In genomic region chr14:68945585-68946289, GRCh38 we compare ENCODE assay signal across 10 cellular contexts. TPM values are rescaled to one million over a fixed set of nuclear protein-coding genes. Genes with fewer than 3 reads are reported as not detected.
DNase-seq lines count a peak whose midpoint lies in the region; ATAC-seq and TF ChIP-seq lines count a peak whose summit lies in the region.
"Had no signal": no experiment of that assay in that cellular context is flagged by ENCODE, and none has a peak within 500 bp of the region (broad histone marks: within the 10 kb centered on the region; RNA-seq: fewer than 3 reads in every experiment).

No MANE protein-coding gene starts in this region.

- WGBS in right lobe of liver (ENCODE audit: insufficient coverage, low coverage, low lambda C conversion rate, missing lambda C conversion rate): 13% methylated on average over 1 of the region's 11 CpGs

- no peak overlapping the region for H3K4me3 Mint-ChIP-seq in activated CD4-positive, alpha-beta T cell treated with anti-CD3 and anti-CD28 coated beads, Interleukin-2, amount 10 ng/mL, durations not matched to agents 24 days and 14 days
- no peak overlapping the region for H3K4me3 Mint-ChIP-seq in activated T-helper 17 cell treated with anti-CD3 and anti-CD28 coated beads, Interleukin-2, amount 50 U/mL, for 72 hours

- H3K9me3 ChIP-seq in right lobe of liver (no peaks in the 10 kb centered on the region), thoracic aorta (no peaks in the 10 kb centered on the region)
- H3K9me3 ChIP-seq: SJSA1 had no signal

- H3K4me3 ChIP-seq in right lobe of liver (no peak overlapping the region), thoracic aorta (peak overlapping the region; percentile 51)
- H3K4me3 ChIP-seq: lung, SJSA1 had no signal

- H3K27me3 Mint-ChIP-seq in activated CD4-positive, alpha-beta T cell treated with anti-CD3 and anti-CD28 coated beads, Interleukin-2, amount 10 ng/mL, durations not matched to agents 24 days and 14 days: no peaks in the 10 kb centered on the region
- H3K27me3 Mint-ChIP-seq in activated T-helper 17 cell treated with anti-CD3 and anti-CD28 coated beads, Interleukin-2, amount 50 U/mL, for 72 hours: no peaks in the 10 kb centered on the region

- no peaks in the 10 kb centered on the region for H3K9me3 Mint-ChIP-seq in activated CD4-positive, alpha-beta T cell treated with anti-CD3 and anti-CD28 coated beads, Interleukin-2, amount 10 ng/mL, durations not matched to agents 24 days and 14 days
- no peaks in the 10 kb centered on the region for H3K9me3 Mint-ChIP-seq in activated T-helper 17 cell treated with anti-CD3 and anti-CD28 coated beads, Interleukin-2, amount 50 U/mL, for 72 hours

- no peaks in the 10 kb centered on the region for H3K27me3 ChIP-seq in right lobe of liver
- no peaks in the 10 kb centered on the region for H3K27me3 ChIP-seq in thoracic aorta (replicated peaks; ENCODE audit: insufficient read depth)
- H3K27me3 ChIP-seq: SJSA1 had no signal

- intact Hi-C loops in activated CD4-positive, alpha-beta T cell treated with anti-CD3 and anti-CD28 coated beads, Interleukin-2, amount 10 ng/mL, durations not matched to agents 24 days and 14 days (cut with micrococcal nuclease): no loop called here
- intact Hi-C loops in right lobe of liver (cut with DNase I): no loop called here

- no peaks in the 10 kb centered on the region for H3K36me3 Mint-ChIP-seq in activated CD4-positive, alpha-beta T cell treated with anti-CD3 and anti-CD28 coated beads, Interleukin-2, amount 10 ng/mL, durations not matched to agents 24 days and 14 days (ENCODE audit: low read depth)
- no peaks in the 10 kb centered on the region for H3K36me3 Mint-ChIP-seq in activated T-helper 17 cell treated with anti-CD3 and anti-CD28 coated beads, Interleukin-2, amount 50 U/mL, for 72 hours (ENCODE audit: low read depth)

- H3K27ac ChIP-seq in right lobe of liver: peak overlapping the region; percentile 33 to 50 (median 49)
- H3K27ac ChIP-seq in thoracic aorta: peak overlapping the region; percentile 94 to 97
- H3K27ac ChIP-seq: SJSA1 had no signal

- TF ChIP-seq POLR2A in right lobe of liver (IDR thresholded peaks at IDR 0.05): no peak

- DNase-seq in activated CD4-positive, alpha-beta T cell treated with anti-CD3 and anti-CD28 coated beads, Interleukin-2, amount 10 ng/mL, durations not matched to agents 24 days and 14 days: no peak
- no peak for DNase-seq in activated CD4-positive, alpha-beta T cell treated with anti-CD3 and anti-CD28 coated beads for 1 hour
- DNase-seq in right lobe of liver (peak; percentile 49 to 80 (median 75)), thoracic aorta (ENCODE audit: low spot score) (no peak), activated gamma-delta T cell treated with Interleukin-2 at 50 U/mL for 16 hours (no peak), NAMALWA (ENCODE audit: low spot score) (no peak)

- peaks cover 0 to 52% (median 15%) of the 10 kb centered on the region in 4 donors for H3K4me1 ChIP-seq in right lobe of liver
- peaks cover 79 to 97% of the 10 kb centered on the region in 2 donors for H3K4me1 ChIP-seq in thoracic aorta (ENCODE audit: control insufficient read depth in 1 of 2, low read depth in 2 of 2)

- peak; percentile 24 for ATAC-seq in activated T-helper 17 cell treated with anti-CD3 and anti-CD28 coated beads, Interleukin-2, amount 50 U/mL, for 72 hours (replicated peaks)
- ATAC-seq in right lobe of liver: peak; percentile 60 to 85 (median 78)
- no peak for ATAC-seq in thoracic aorta (ENCODE audit: insufficient number of reproducible peaks, low FRiP score, low read depth)
- ATAC-seq in GM19035 (IDR thresholded peaks at IDR 0.05; ENCODE audit: unreplicated experiment): no peak

- TF ChIP-seq CTCF in right lobe of liver (IDR thresholded peaks at IDR 0.05) (no peak), thoracic aorta (IDR thresholded peaks at IDR 0.05) (no peak)

- peak overlapping the region; percentile 60 for H3K27ac Mint-ChIP-seq in activated CD4-positive, alpha-beta T cell treated with anti-CD3 and anti-CD28 coated beads, Interleukin-2, amount 10 ng/mL, durations not matched to agents 24 days and 14 days
- peak overlapping the region; percentile 55 for H3K27ac Mint-ChIP-seq in activated T-helper 17 cell treated with anti-CD3 and anti-CD28 coated beads, Interleukin-2, amount 50 U/mL, for 72 hours

- H3K36me3 ChIP-seq in right lobe of liver (no peaks in the 10 kb centered on the region), thoracic aorta (no peaks in the 10 kb centered on the region)

- peaks cover 16% of the 10 kb centered on the region for H3K4me1 Mint-ChIP-seq in activated CD4-positive, alpha-beta T cell treated with anti-CD3 and anti-CD28 coated beads, Interleukin-2, amount 10 ng/mL, durations not matched to agents 24 days and 14 days
- peaks cover 15% of the 10 kb centered on the region for H3K4me1 Mint-ChIP-seq in activated T-helper 17 cell treated with anti-CD3 and anti-CD28 coated beads, Interleukin-2, amount 50 U/mL, for 72 hours

RNA-seq across cellular contexts. Expression of gene ACTN1, which starts 33.4 kb away (rescaled TPM):
- 44.9 and 52.6 TPM in 2 replicates for total RNA-seq in activated CD4-positive, alpha-beta T cell treated with anti-CD3 and anti-CD28 coated beads, Interleukin-2, amount 10 ng/mL, durations not matched to agents 24 days and 14 days
- 10 to 100 TPM; 38.3 to 54.1 TPM for total RNA-seq in activated T-helper 17 cell treated with anti-CD3 and anti-CD28 coated beads, Interleukin-2, amount 50 U/mL, for 72 hours
- total RNA-seq in right lobe of liver: 100 to 1,000 TPM in 3 of 6 experiments, 10 to 100 TPM in 3; 53.1 to 145 (median 100) TPM
- 1,000 to 10,000 TPM; 1,201 to 1,291 TPM for total RNA-seq in thoracic aorta

Comparison
In these comparisons a context has a peak if more than half of its experiments do, and no peak if none do; other contexts are left out.
1. DNase-seq: peak in right lobe of liver (3 of 3); none in activated CD4-positive, alpha-beta T cell treated with anti-CD3 and anti-CD28 coated beads, Interleukin-2, amount 10 ng/mL, durations not matched to agents 24 days and 14 days (single experiment), activated CD4-positive, alpha-beta T cell treated with anti-CD3 and anti-CD28 coated beads for 1 hour (single experiment), thoracic aorta (single experiment), activated gamma-delta T cell treated with Interleukin-2 at 50 U/mL for 16 hours (single experiment) and NAMALWA (single experiment).
2. ATAC-seq: peak in activated T-helper 17 cell treated with anti-CD3 and anti-CD28 coated beads, Interleukin-2, amount 50 U/mL, for 72 hours (single experiment) and right lobe of liver (4 of 4); none in thoracic aorta (single experiment) and GM19035 (single experiment).
3. RNA of gene ACTN1, which starts 33.4 kb away (total RNA-seq): 1,201 to 1,291 TPM in thoracic aorta; 53.1 to 145 TPM in right lobe of liver, 38.3 to 54.1 TPM in activated T-helper 17 cell treated with anti-CD3 and anti-CD28 coated beads, Interleukin-2, amount 50 U/mL, for 72 hours and 44.9 to 52.6 TPM in activated CD4-positive, alpha-beta T cell treated with anti-CD3 and anti-CD28 coated beads, Interleukin-2, amount 10 ng/mL, durations not matched to agents 24 days and 14 days; every median in the first group is over 4 times any median in the second.